In genomic region chr2:199228887-199229819, GRCh38 we compare ENCODE assay signal across 10 cellular contexts.
DNase-seq lines count a peak whose midpoint lies in the region; ATAC-seq and TF ChIP-seq lines count a peak whose summit lies in the region.
"Had no signal": no experiment of that assay in that cellular context is flagged by ENCODE, and none has a peak within 500 bp of the region (broad histone marks: within the 10 kb centered on the region; RNA-seq: fewer than 3 reads in every experiment).

No MANE protein-coding gene starts in this region.

- ATAC-seq in GM21619 (IDR thresholded peaks at IDR 0.05; ENCODE audit: unreplicated experiment) (peak; percentile 84), right cardiac atrium (no peak), esophagus mucosa (no peak)
- peak; percentile 89 for ATAC-seq in activated naive CD8-positive, alpha-beta T cell treated with anti-CD3 and anti-CD28 coated beads, Interleukin-2, amount 50 U/mL, for 24 hours

- intact Hi-C loops in right cardiac atrium (cut with DNase I): no loop called here

- H3K4me2 ChIP-seq in neuronal stem cell (ENCODE audit: insufficient read depth, low read length, poor library complexity, severe bottlenecking): no peak overlapping the region
- H3K4me2 ChIP-seq in Karpas-422 (ENCODE audit: low read depth, low read length, poor library complexity, severe bottlenecking): no peak overlapping the region

- H3K79me1 ChIP-seq in neuronal stem cell (ENCODE audit: low read depth, low read length): no peaks in the 10 kb centered on the region

- no peaks in the 10 kb centered on the region for H3K79me2 ChIP-seq in Karpas-422 (ENCODE audit: low read length)

- DNase-seq in GM12865 (ENCODE audit: low read depth) (peak; percentile 88), KG1 (lab: John Stamatoyannopoulos, UW) (peak; percentile 90), neuronal stem cell (ENCODE audit: low spot score) (no peak), right cardiac atrium (no peak), Karpas-422 (no peak)
- DNase-seq in activated naive CD8-positive, alpha-beta T cell treated with anti-CD3 and anti-CD28 coated beads, Interleukin-2, amount 50 U/mL, for 24 hours: peak; percentile 15
- DNase-seq: naive B cell had no signal

- no peaks in the 10 kb centered on the region for H3K4me1 ChIP-seq in neuronal stem cell (ENCODE audit: control insufficient read depth in 2 of 2, insufficient read depth in 1 of 2, low read depth in 1 of 2, low read length in 2 of 2)
- no peaks in the 10 kb centered on the region for H3K4me1 ChIP-seq in right cardiac atrium (ENCODE audit: control insufficient read depth, insufficient read depth, low read length)
- H3K4me1 ChIP-seq in Karpas-422 (ENCODE audit: low read length): no peaks in the 10 kb centered on the region

- H3K36me3 ChIP-seq in neuronal stem cell (replicated peaks in 1 of 2; ENCODE audit: control insufficient read depth in 2 of 2, insufficient read depth in 2 of 2, low read length in 2 of 2): no peaks in the 10 kb centered on the region
- no peaks in the 10 kb centered on the region for H3K36me3 ChIP-seq in Karpas-422 (ENCODE audit: insufficient read depth, low read length)

- no peak overlapping the region for H3K18ac ChIP-seq in neuronal stem cell (ENCODE audit: low read length)

- peaks cover 5% of the 10 kb centered on the region for H3K9me3 Mint-ChIP-seq in activated naive CD8-positive, alpha-beta T cell treated with anti-CD3 and anti-CD28 coated beads, Interleukin-2, amount 50 U/mL, for 24 hours

- no peak overlapping the region for H3K23ac ChIP-seq in neuronal stem cell (ENCODE audit: low read depth, low read length, poor library complexity)

- peaks cover 2% of the 10 kb centered on the region for H3K4me1 Mint-ChIP-seq in activated naive CD8-positive, alpha-beta T cell treated with anti-CD3 and anti-CD28 coated beads, Interleukin-2, amount 50 U/mL, for 24 hours
- H3K4me1 Mint-ChIP-seq: naive B cell had no signal

- no peak overlapping the region for H3K9ac ChIP-seq in neuronal stem cell (ENCODE audit: low read depth, low read length, poor library complexity)
- H3K9ac ChIP-seq in Karpas-422 (ENCODE audit: low read length): no peak overlapping the region

- H3K27ac ChIP-seq in neuronal stem cell (replicated peaks; ENCODE audit: low read length) (no peak overlapping the region), right cardiac atrium (ENCODE audit: low read length) (no peak overlapping the region), Karpas-422 (ENCODE audit: low read length) (no peak overlapping the region)

- no peaks in the 10 kb centered on the region for H4K20me1 ChIP-seq in Karpas-422 (ENCODE audit: insufficient read depth, low read depth, low read length)

- no peak overlapping the region for H2BK5ac ChIP-seq in neuronal stem cell (ENCODE audit: low read length)

- H2BK12ac ChIP-seq in neuronal stem cell (ENCODE audit: low read length): no peak overlapping the region

- H4K91ac ChIP-seq in neuronal stem cell (ENCODE audit: low read depth, low read length, poor library complexity): no peak overlapping the region

- H3K27me3 Mint-ChIP-seq in activated naive CD8-positive, alpha-beta T cell treated with anti-CD3 and anti-CD28 coated beads, Interleukin-2, amount 50 U/mL, for 24 hours: no peaks in the 10 kb centered on the region
- H3K27me3 Mint-ChIP-seq: naive B cell had no signal

- H3K14ac ChIP-seq in neuronal stem cell (ENCODE audit: low read length): no peak overlapping the region

- no peak overlapping the region for H3K4me3 Mint-ChIP-seq in activated naive CD8-positive, alpha-beta T cell treated with anti-CD3 and anti-CD28 coated beads, Interleukin-2, amount 50 U/mL, for 24 hours
- H3K4me3 Mint-ChIP-seq: naive B cell; T-helper 1 cell treated with Interleukin-12 subunit alpha and Interleukin-12 subunit beta and Interleukin-4 antibody, amounts not matched to agents 30 μg/mL and 1 μg/mL, for 36 hours had no signal

- no peak overlapping the region for H3K4ac ChIP-seq in neuronal stem cell (ENCODE audit: low read length)

- H3K9me3 ChIP-seq in neuronal stem cell (replicated peaks in 1 of 2; ENCODE audit: control insufficient read depth in 2 of 2, insufficient read depth in 1 of 2, low read depth in 1 of 2, low read length in 2 of 2) (peaks cover 0 to 3% of the 10 kb centered on the region in 2 donors), right cardiac atrium (ENCODE audit: control insufficient read depth, low read length) (no peaks in the 10 kb centered on the region), Karpas-422 (ENCODE audit: low read length) (no peaks in the 10 kb centered on the region)

- TF ChIP-seq CTCF in GM12865 (IDR thresholded peaks at IDR 0.05; ENCODE audit: insufficient read depth, low read depth, low read length, missing control alignments): no peak

- peak overlapping the region; percentile 60 for H3K27ac Mint-ChIP-seq in activated naive CD8-positive, alpha-beta T cell treated with anti-CD3 and anti-CD28 coated beads, Interleukin-2, amount 50 U/mL, for 24 hours
- H3K27ac Mint-ChIP-seq: T-helper 1 cell treated with Interleukin-12 subunit alpha and Interleukin-12 subunit beta and Interleukin-4 antibody, amounts not matched to agents 30 μg/mL and 1 μg/mL, for 36 hours had no signal

- no peaks in the 10 kb centered on the region for H3K36me3 Mint-ChIP-seq in activated naive CD8-positive, alpha-beta T cell treated with anti-CD3 and anti-CD28 coated beads, Interleukin-2, amount 50 U/mL, for 24 hours (ENCODE audit: low read depth)
- H3K36me3 Mint-ChIP-seq: naive B cell had no signal

- H3K9me2 ChIP-seq in Karpas-422 (replicated peaks; ENCODE audit: insufficient read depth, low read length): no peaks in the 10 kb centered on the region

- H3K27me3 ChIP-seq in neuronal stem cell (ENCODE audit: control insufficient read depth in 3 of 3, insufficient read depth in 3 of 3, low read depth in 1 of 3, low read length in 3 of 3): no peaks in the 10 kb centered on the region
- no peaks in the 10 kb centered on the region for H3K27me3 ChIP-seq in right cardiac atrium (ENCODE audit: control insufficient read depth, insufficient read depth)
- H3K27me3 ChIP-seq in Karpas-422 (ENCODE audit: low read length): no peaks in the 10 kb centered on the region

- WGBS in neuronal stem cell (ENCODE audit: extremely low coverage in 2 of 2, insufficient read length in 2 of 2, insufficient replicate concordance in 1 of 2), 2 donors: no CpG with 5 or more reads among the region's 19 CpGs
- 86% methylated on average over 19 of the region's 19 CpGs for WGBS in right cardiac atrium

- H3K4me3 ChIP-seq in GM12865 (ENCODE audit: low read depth, low read length): no peak overlapping the region
- H3K4me3 ChIP-seq in neuronal stem cell (ENCODE audit: low read length in 2 of 2): no peak overlapping the region
- no peak overlapping the region for H3K4me3 ChIP-seq in right cardiac atrium (ENCODE audit: low read length)
- no peak overlapping the region for H3K4me3 ChIP-seq in Karpas-422 (ENCODE audit: low read length)

- no peak overlapping the region for H2AFZ ChIP-seq in neuronal stem cell (ENCODE audit: low read length)
- H2AFZ ChIP-seq in Karpas-422 (ENCODE audit: low read length): no peak overlapping the region

- H2BK120ac ChIP-seq in neuronal stem cell (ENCODE audit: low read depth, low read length): no peak overlapping the region

- no peak overlapping the region for H2BK15ac ChIP-seq in neuronal stem cell (ENCODE audit: low read length)

- H2AK5ac ChIP-seq in neuronal stem cell (ENCODE audit: low read depth, low read length): no peak overlapping the region

- H4K8ac ChIP-seq in neuronal stem cell (ENCODE audit: low read depth, low read length): no peak overlapping the region

Comparison
In these comparisons a context has a peak if more than half of its experiments do, and no peak if none do; other contexts are left out.
1. DNase-seq: peak in GM12865 (single experiment), KG1 (single experiment) and activated naive CD8-positive, alpha-beta T cell treated with anti-CD3 and anti-CD28 coated beads, Interleukin-2, amount 50 U/mL, for 24 hours (single experiment); none in neuronal stem cell (single experiment), right cardiac atrium (0 of 3) and Karpas-422 (single experiment).
2. ATAC-seq: peak in GM21619 (single experiment) and activated naive CD8-positive, alpha-beta T cell treated with anti-CD3 and anti-CD28 coated beads, Interleukin-2, amount 50 U/mL, for 24 hours (single experiment); none in right cardiac atrium (0 of 2) and esophagus mucosa (single experiment).